25 cellular contexts compared by ENCODE assay signal in genomic region chr7:45236666-45237065, GRCh38.
DNase-seq lines count a peak whose midpoint lies in the region; ATAC-seq and TF ChIP-seq lines count a peak whose summit lies in the region.
"Had no signal": no experiment of that assay in that cellular context is flagged by ENCODE, and none has a peak within 500 bp of the region (broad histone marks: within the 10 kb centered on the region; RNA-seq: fewer than 3 reads in every experiment).

No MANE protein-coding gene starts in this region.

- H3K4me2 ChIP-seq in fibroblast of lung (ENCODE audit: extremely low read depth, insufficient read depth, low read length): no peak overlapping the region
- H3K4me2 ChIP-seq: hepatocyte had no signal

- peaks cover 2% of the 10 kb centered on the region for H3K4me1 ChIP-seq in fibroblast of lung (ENCODE audit: control insufficient read depth, extremely low read depth, insufficient read depth, low read length)
- H3K4me1 ChIP-seq: gastroesophageal sphincter had no signal

- peaks cover 3% of the 10 kb centered on the region for H3K27me3 ChIP-seq in fibroblast of lung (ENCODE audit: control insufficient read depth, insufficient read depth, low read length)
- H3K27me3 ChIP-seq: ovary had no signal

- H3K9me3 ChIP-seq in fibroblast of lung (ENCODE audit: control insufficient read depth, insufficient read depth, low read depth, low read length): no peaks in the 10 kb centered on the region
- H3K9me3 ChIP-seq: gastroesophageal sphincter, ovary had no signal

- no peak overlapping the region for H3K9ac ChIP-seq in fibroblast of lung (ENCODE audit: insufficient read depth, low read length)

- H3K27ac ChIP-seq in fibroblast of lung (ENCODE audit: insufficient read depth, low read length): no peak overlapping the region
- H3K27ac ChIP-seq: gastroesophageal sphincter, hepatocyte, ovary, SK-N-MC had no signal

- H3K4me3 ChIP-seq in fibroblast of lung (replicated peaks in 1 of 4; ENCODE audit: control extremely low read depth in 1 of 4, insufficient read depth in 1 of 4, low read depth in 3 of 4, low read length in 4 of 4): no peak overlapping the region
- H3K4me3 ChIP-seq: gastroesophageal sphincter, hepatocyte, lung, ovary, SK-N-MC had no signal

- DNase-seq in EL: peak; percentile 80
- peak; percentile 81 for DNase-seq in NCI-H82 (lab: John Stamatoyannopoulos, UW)
- DNase-seq in fibroblast of lung (ENCODE audit: low read depth in 2 of 2): peak; percentile 35 to 71
- peak; percentile 9 for DNase-seq in non-pigmented ciliary epithelial cell (ENCODE audit: low read depth)
- no peak for DNase-seq in NCI-H2081 (lab: John Stamatoyannopoulos, UW)
- DNase-seq in midbrain (lab: John Stamatoyannopoulos, UW): no peak
- DNase-seq: activated B cell treated with CpG ODN at 0.5 μM for 24 hours; activated CD4-positive, alpha-beta T cell treated with anti-CD3 and anti-CD28 coated beads, Interleukin-2, amount 50 U/mL, for 1 hour; activated gamma-delta T cell treated with Interleukin-2 at 50 U/mL for 16 hours; activated naive CD8-positive, alpha-beta T cell treated with anti-CD3 and anti-CD28 coated beads, Interleukin-2, amount 10 ng/mL, durations not matched to agents 7 days and 5 days; activated T-cell treated with anti-CD3 and anti-CD28 coated beads, Interleukin-2, amount 50 U/mL, for 24 hours; CD4-positive, alpha-beta T cell; left cardiac atrium; NCI-H1048; NCI-H446 treated with DMSO at 0.1 percent for 48 hours; nephron progenitor cell; ovary; stimulated activated naive B cell treated with anti-CD40 and anti-IgM and Interleukin-4, amounts not matched to agents 10 μg/mL and 1 μg/mL and 100 μg/mL, for 72 hours; substantia nigra had no signal

- TF ChIP-seq CTCF in fibroblast of lung (conservative IDR thresholded peaks at IDR 0.05 in 1 of 2, IDR thresholded peaks at IDR 0.05 in 1 of 2; ENCODE audit: low read depth in 1 of 2, low read length in 2 of 2): no peak

- H2AFZ ChIP-seq in fibroblast of lung (ENCODE audit: low read length): no peak overlapping the region
- H2AFZ ChIP-seq: hepatocyte had no signal

- H4K20me1 ChIP-seq in fibroblast of lung (ENCODE audit: control insufficient read depth, extremely low read depth, insufficient read depth, low read length): no peaks in the 10 kb centered on the region

- no peaks in the 10 kb centered on the region for H3K36me3 ChIP-seq in fibroblast of lung (ENCODE audit: control insufficient read depth, insufficient read depth, low read length)
- H3K36me3 ChIP-seq: gastroesophageal sphincter, ovary had no signal

- no peak for ATAC-seq in GM21717 (IDR thresholded peaks at IDR 0.05; ENCODE audit: unreplicated experiment)
- ATAC-seq: gastroesophageal sphincter; HCT116; left cardiac atrium; stimulated activated naive B cell treated with anti-CD40 and anti-IgM and Interleukin-4, amounts not matched to agents 10 μg/mL and 1 μg/mL and 100 μg/mL, for 72 hours had no signal

- H3K79me2 ChIP-seq in fibroblast of lung (ENCODE audit: control insufficient read depth, insufficient read depth, low read length): no peaks in the 10 kb centered on the region
- H3K79me2 ChIP-seq: hepatocyte had no signal

Comparison
In these comparisons a context has a peak if more than half of its experiments do, and no peak if none do; other contexts are left out.
1. DNase-seq: peak in EL (single experiment), NCI-H82 (single experiment), fibroblast of lung (2 of 2) and non-pigmented ciliary epithelial cell (single experiment); none in NCI-H2081 (0 of 2) and midbrain (single experiment).